ENCODE assay signal across 10 cellular contexts in genomic region chr16:56518435-56518834, GRCh38. TPM values are rescaled to one million over a fixed set of nuclear protein-coding genes. Genes with fewer than 3 reads are reported as not detected.
DNase-seq lines count a peak whose midpoint lies in the region; ATAC-seq, FAIRE-seq and TF ChIP-seq lines count a peak whose summit lies in the region.
"Had no signal": no experiment of that assay in that cellular context is flagged by ENCODE, and none has a peak within 500 bp of the region (broad histone marks: within the 10 kb centered on the region; RNA-seq: fewer than 3 reads in every experiment).

No MANE protein-coding gene starts in this region.

- POLR2A ChIA-PET in SK-N-SH (lab: Yijun Ruan, JAX) (no interaction called here), activated B cell treated with CpG ODN at 0.5 μM for 24 hours (lab: Charles Lee) (interaction anchor here (0.6 to 1.3 kb wide), 2 partner anchors 67 to 98 kb away, joined by 5 to 8 read pairs; partner anchors contain the start of genes NUDT21 and OGFOD1)

- ATAC-seq in SK-N-SH treated with all-trans-retinoic acid at 6 μM for 48 hours: no peak
- no peak for ATAC-seq in activated B cell treated with CpG ODN at 0.5 μM for 24 hours (ENCODE audit: low read depth)
- ATAC-seq in esophagus mucosa: peak; percentile 14
- ATAC-seq in aorta (ENCODE audit: low FRiP score): no peak
- ATAC-seq: left lobe of liver had no signal

- peaks cover 63% of the 10 kb centered on the region for H3K79me2 ChIP-seq in SK-N-SH (ENCODE audit: insufficient read depth)
- H3K79me2 ChIP-seq in smooth muscle cell (ENCODE audit: low read depth): peaks cover 5% of the 10 kb centered on the region

- H3K4me3 ChIP-seq in SK-N-SH (ENCODE audit: low read depth in 2 of 2, low read length in 1 of 2) (peak overlapping the region in 1 of 2 experiments; percentile 89; a peak in 1 of 4 replicates), small intestine (ENCODE audit: low read depth in 1 of 2, low read length in 2 of 2) (no peak overlapping the region), smooth muscle cell (no peak overlapping the region), aorta (ENCODE audit: low read length in 2 of 2) (no peak overlapping the region)

- 57% methylated on average over 7 of the region's 7 CpGs for WGBS in SK-N-SH (ENCODE audit: low lambda C conversion rate)
- WGBS in small intestine, 3 donors: 35 to 70% (median 45%) methylated on average over 7 of the region's 7 CpGs
- WGBS in smooth muscle cell (ENCODE audit: low lambda C conversion rate): 93% methylated on average over 7 of the region's 7 CpGs
- WGBS in aorta, 2 donors: 13 to 16% methylated on average over 7 of the region's 7 CpGs

- H3K9me2 ChIP-seq in SK-N-SH: no peaks in the 10 kb centered on the region

- peaks cover 4% of the 10 kb centered on the region for H3F3A ChIP-seq in SK-N-SH (replicated peaks; ENCODE audit: insufficient read depth)
- no peaks in the 10 kb centered on the region for H3F3A ChIP-seq in smooth muscle cell (ENCODE audit: low read depth)

- no peaks in the 10 kb centered on the region for H3K27me3 Mint-ChIP-seq in activated B cell treated with CpG ODN at 0.5 μM for 24 hours

- FAIRE-seq in small intestine (lab: Jason Lieb, UNC): no peak
- FAIRE-seq: GM19239 had no signal

- CTCF ChIA-PET in SK-N-SH (lab: Yijun Ruan, JAX): interaction anchor here (1.2 to 1.4 kb wide), 2 partner anchors 14 to 58 kb away, joined by 3 to 6 read pairs; no protein-coding TSS in a partner anchor
- CTCF ChIA-PET in activated B cell treated with CpG ODN at 0.5 μM for 24 hours (lab: Charles Lee): interaction anchor here (0.8 to 3.3 kb wide), 2 partner anchors 10 to 184 kb away, joined by 3 to 15 read pairs; no protein-coding TSS in a partner anchor

- H3K4me2 ChIP-seq in SK-N-SH (peak overlapping the region; percentile 87), smooth muscle cell (no peak overlapping the region)

- TF ChIP-seq CTCF in SK-N-SH (IDR thresholded peaks at IDR 0.05) (no peak), activated B cell treated with CpG ODN at 0.5 μM for 24 hours (IDR thresholded peaks at IDR 0.05) (no peak), smooth muscle cell (IDR thresholded peaks at IDR 0.05; ENCODE audit: borderline replicate concordance, insufficient read depth, poor library complexity, severe bottlenecking) (no peak)

- H3K36me3 ChIP-seq in SK-N-SH (replicated peaks in 1 of 2; ENCODE audit: control insufficient read depth in 1 of 2, insufficient read depth in 2 of 2, low read length in 1 of 2) (peaks cover 0 to 4% of the 10 kb centered on the region in 2 experiments), small intestine (ENCODE audit: control insufficient read depth in 2 of 2, insufficient read depth in 2 of 2, low read length in 2 of 2) (no peaks in the 10 kb centered on the region), smooth muscle cell (ENCODE audit: low read depth) (no peaks in the 10 kb centered on the region), aorta (ENCODE audit: control insufficient read depth in 1 of 2, insufficient read depth in 2 of 2, low read length in 1 of 2) (no peaks in the 10 kb centered on the region)

- H3K4me1 Mint-ChIP-seq in activated B cell treated with CpG ODN at 0.5 μM for 24 hours: peaks cover 28% of the 10 kb centered on the region

- TF ChIP-seq RAD21 in SK-N-SH (IDR thresholded peaks at IDR 0.05; ENCODE audit: low read length): no peak

- H2AFZ ChIP-seq in SK-N-SH (ENCODE audit: low read depth) (no peak overlapping the region), smooth muscle cell (ENCODE audit: low read depth) (no peak overlapping the region)

- no peak for DNase-seq in SK-N-SH
- DNase-seq in activated B cell treated with CpG ODN at 0.5 μM for 24 hours: no peak
- DNase-seq in small intestine: peak; percentile 17
- no peak for DNase-seq in middle frontal gyrus (ENCODE audit: extremely low spot score, low spot score)
- DNase-seq in smooth muscle cell (lab: John Stamatoyannopoulos, UW; ENCODE audit: unreplicated experiment): no peak
- no peak for DNase-seq in aorta

- H3K9me3 ChIP-seq in SK-N-SH: no peaks in the 10 kb centered on the region
- no peaks in the 10 kb centered on the region for H3K9me3 ChIP-seq in small intestine (ENCODE audit: control insufficient read depth, low read depth)
- H3K9me3 ChIP-seq in smooth muscle cell (replicated peaks; ENCODE audit: low read depth): no peaks in the 10 kb centered on the region
- H3K9me3 ChIP-seq in aorta (ENCODE audit: control insufficient read depth, low read length): no peaks in the 10 kb centered on the region

- peak overlapping the region in 1 of 2 experiments; percentile 15; a peak in 2 of 4 replicates for H3K27ac ChIP-seq in SK-N-SH (ENCODE audit: low read depth in 2 of 2, low read length in 1 of 2)
- no peak overlapping the region for H3K27ac ChIP-seq in small intestine (ENCODE audit: low read depth in 1 of 2, low read length in 1 of 2)
- H3K27ac ChIP-seq in smooth muscle cell (ENCODE audit: low read depth): no peak overlapping the region
- H3K27ac ChIP-seq in aorta (ENCODE audit: low read depth in 1 of 2, low read length in 2 of 2): no peak overlapping the region

- peak overlapping the region; percentile 87 for H3K4me3 Mint-ChIP-seq in activated B cell treated with CpG ODN at 0.5 μM for 24 hours

- H3K36me3 Mint-ChIP-seq in activated B cell treated with CpG ODN at 0.5 μM for 24 hours (ENCODE audit: low read depth): peaks cover 6% of the 10 kb centered on the region

- no peak overlapping the region for H3K9ac ChIP-seq in SK-N-SH
- no peak overlapping the region for H3K9ac ChIP-seq in smooth muscle cell (ENCODE audit: low read depth)

- no peak for TF ChIP-seq EP300 in SK-N-SH (IDR thresholded peaks at IDR 0.05; ENCODE audit: borderline replicate concordance in 1 of 2, low read depth in 1 of 2, low read length in 1 of 2)

- peak overlapping the region; percentile 60 for H3K27ac Mint-ChIP-seq in activated B cell treated with CpG ODN at 0.5 μM for 24 hours

- H3K9me3 Mint-ChIP-seq in activated B cell treated with CpG ODN at 0.5 μM for 24 hours: no peaks in the 10 kb centered on the region

- no peaks in the 10 kb centered on the region for H3K27me3 ChIP-seq in SK-N-SH (ENCODE audit: insufficient read depth)
- H3K27me3 ChIP-seq in small intestine (ENCODE audit: control insufficient read depth in 2 of 2, insufficient read depth in 2 of 2, low read length in 2 of 2): no peaks in the 10 kb centered on the region
- H3K27me3 ChIP-seq in smooth muscle cell (ENCODE audit: low read depth): no peaks in the 10 kb centered on the region
- no peaks in the 10 kb centered on the region for H3K27me3 ChIP-seq in aorta (ENCODE audit: control insufficient read depth in 1 of 2, insufficient read depth in 2 of 2, low read length in 1 of 2)

- peaks cover 12 to 17% of the 10 kb centered on the region in 2 experiments; a peak in 3 of 4 replicates for H3K4me1 ChIP-seq in SK-N-SH (ENCODE audit: control insufficient read depth in 1 of 2, insufficient read depth in 2 of 2, low read depth in 1 of 2, low read length in 1 of 2)
- peaks cover 2 to 3% of the 10 kb centered on the region in 2 donors for H3K4me1 ChIP-seq in small intestine (ENCODE audit: control insufficient read depth in 2 of 2, insufficient read depth in 1 of 2, low read depth in 1 of 2, low read length in 1 of 2)
- H3K4me1 ChIP-seq in smooth muscle cell (ENCODE audit: low read depth): peaks cover 6% of the 10 kb centered on the region
- peaks cover 3% of the 10 kb centered on the region in 2 donors for H3K4me1 ChIP-seq in aorta (ENCODE audit: control insufficient read depth in 1 of 2, insufficient read depth in 2 of 2, low read length in 2 of 2)

- H4K20me1 ChIP-seq in SK-N-SH (ENCODE audit: insufficient read depth) (peaks cover 21% of the 10 kb centered on the region), smooth muscle cell (ENCODE audit: low read depth) (peaks cover 39% of the 10 kb centered on the region)

- intact Hi-C loops in activated B cell treated with CpG ODN at 0.5 μM for 24 hours (cut with micrococcal nuclease) (loop anchor here (5.0 to 10.0 kb wide), 2 partner anchors 56 to 164 kb away; partner anchors contain the start of gene MT1X), aorta (cut with DNase I) (loop anchor here in 1 of 2 donors (5.0 to 10.0 kb wide), 2 partner anchors 86 to 184 kb away; partner anchors contain the start of gene MT2A)

TF ChIP-seq in SK-N-SH treated with all-trans-retinoic acid at 6 μM for 48 hours, 23 proteins besides CTCF, POLR2A, EP300 and RAD21:
- no peak for TF ChIP-seq ISL1 (CRISPR knock-in tag; IDR thresholded peaks at IDR 0.05)
- no peak for TF ChIP-seq OSR1 (CRISPR knock-in tag; IDR thresholded peaks at IDR 0.05)
- no peak for TF ChIP-seq ZNF8 (CRISPR knock-in tag; IDR thresholded peaks at IDR 0.05)
- no peak for TF ChIP-seq POU6F1 (CRISPR knock-in tag; IDR thresholded peaks at IDR 0.05; ENCODE audit: borderline replicate concordance, low read depth)

RNA-seq across cellular contexts. Expression of gene BBS2, which starts 1.4 kb away (rescaled TPM):
- polyA plus RNA-seq in SK-N-SH (2012; rRNA removed): 74.3 and 93.5 TPM in 2 replicates
- polyA plus RNA-seq in SK-N-SH (2012; cell fraction: cytosol; rRNA removed): 70.3 and 97.7 TPM in 2 replicates
- polyA plus RNA-seq in SK-N-SH (2012; cell fraction: nucleus; rRNA removed): 116 and 206 TPM in 2 replicates
- 25.5 and 32.3 TPM in 2 replicates for total RNA-seq in activated B cell treated with CpG ODN at 0.5 μM for 24 hours
- 35.3 TPM for total RNA-seq in esophagus mucosa
- polyA plus RNA-seq in small intestine: 10 to 100 TPM; 14.3 to 22.1 (median 17.8) TPM
- total RNA-seq in smooth muscle cell: 33.2 and 43.4 TPM in 2 replicates
- 20.4 and 32.7 TPM in 2 replicates for polyA plus RNA-seq in smooth muscle cell
- 10 to 100 TPM; 40.3 to 41.0 TPM for total RNA-seq in aorta
- polyA plus RNA-seq in aorta: 100 to 1,000 TPM in 1 of 2 donors, 10 to 100 TPM in 1; 32.3 to 125 TPM

RNA-seq across cellular contexts. Expression of gene MT4, which starts 46.4 kb away (rescaled TPM):
- not detected in 2 replicates for polyA plus RNA-seq in SK-N-SH (2012; rRNA removed)
- not detected in 2 replicates for polyA plus RNA-seq in SK-N-SH (2012; cell fraction: cytosol; rRNA removed)
- not detected in 2 replicates for polyA plus RNA-seq in SK-N-SH (2012; cell fraction: nucleus; rRNA removed)
- not detected in 2 replicates for total RNA-seq in activated B cell treated with CpG ODN at 0.5 μM for 24 hours
- 8.4 TPM for total RNA-seq in esophagus mucosa
- not detected for polyA plus RNA-seq in small intestine
- total RNA-seq in smooth muscle cell: not detected in 2 replicates
- polyA plus RNA-seq in smooth muscle cell: not detected in 2 replicates
- not detected for total RNA-seq in aorta
- not detected for polyA plus RNA-seq in aorta
- total RNA-seq: left lobe of liver had no signal
